19 cellular contexts compared by ENCODE assay signal in genomic region chr3:197281849-197282248, GRCh38.
"Had no signal": no experiment of that assay in that cellular context is flagged by ENCODE, and none has a peak within 500 bp of the region (broad histone marks: within the 10 kb centered on the region; RNA-seq: fewer than 3 reads in every experiment).

No MANE protein-coding gene starts in this region.

- H3K9me3 Mint-ChIP-seq: naive thymus-derived CD4-positive, alpha-beta T cell had no signal

- H3K27me3 ChIP-seq: esophagus muscularis mucosa, gastrocnemius medialis, heart right ventricle, neutrophil, sigmoid colon, stomach, transverse colon had no signal

- ATAC-seq: gastrocnemius medialis; heart right ventricle; left lobe of liver; naive thymus-derived CD4-positive, alpha-beta T cell had no signal

- H3K27me3 Mint-ChIP-seq: naive thymus-derived CD4-positive, alpha-beta T cell had no signal

- H3K27ac ChIP-seq: esophagus muscularis mucosa, gastrocnemius medialis, heart right ventricle, neutrophil, sigmoid colon, skin epidermis, stomach, thoracic aorta, transverse colon had no signal

- DNase-seq: effector memory CD4-positive, alpha-beta T cell; gastrocnemius medialis; heart right ventricle; hypothalamus; kidney glomerular epithelial cell; mammary epithelial cell; naive thymus-derived CD4-positive, alpha-beta T cell; sigmoid colon; stimulated activated CD4-positive, alpha-beta T cell treated with anti-CD3 and anti-CD28 coated beads, Interleukin-2, amount 100 ng/mL, for 24 hours; stimulated activated CD4-positive, alpha-beta T cell treated with anti-CD3 and anti-CD28 coated beads, Interleukin-4, amount 100 ng/mL, for 4 hours; stimulated activated naive CD4-positive, alpha-beta T cell; stomach; substantia nigra; transverse colon had no signal

- H3K27ac Mint-ChIP-seq: naive thymus-derived CD4-positive, alpha-beta T cell had no signal

- H3K4me3 Mint-ChIP-seq: naive thymus-derived CD4-positive, alpha-beta T cell had no signal

- H3K4me3 ChIP-seq: esophagus muscularis mucosa, gastrocnemius medialis, heart right ventricle, sigmoid colon, skin epidermis, stomach, thoracic aorta, transverse colon had no signal

- H3K9me3 ChIP-seq: esophagus muscularis mucosa, gastrocnemius medialis, heart right ventricle, neutrophil, sigmoid colon, stomach, thoracic aorta, transverse colon had no signal

- H3K4me1 ChIP-seq: esophagus muscularis mucosa, sigmoid colon had no signal
